17 cellular contexts compared by ENCODE assay signal in the genomic region with DNA sequence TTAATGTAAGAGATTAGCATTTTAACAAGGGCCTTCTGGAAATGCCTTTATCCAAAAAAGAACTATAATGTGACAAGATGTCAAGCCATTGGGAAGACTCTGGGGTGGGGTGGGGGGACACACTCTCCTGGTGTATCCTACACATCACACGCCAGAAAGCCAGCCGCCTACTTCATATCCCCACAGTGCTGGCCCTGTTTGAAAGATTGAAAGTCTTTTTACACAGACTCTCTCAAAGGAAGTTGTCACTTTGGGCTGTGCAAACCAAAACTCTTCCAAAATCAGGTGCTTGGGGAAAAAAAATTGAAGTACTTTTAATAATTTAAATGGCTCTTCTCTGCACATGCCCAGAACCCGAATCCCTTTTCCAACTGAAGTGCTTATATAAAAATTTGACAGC.
"Had no signal": no experiment of that assay in that cellular context is flagged by ENCODE, and none has a peak within 500 bp of the region (broad histone marks: within the 10 kb centered on the region; RNA-seq: fewer than 3 reads in every experiment).

No MANE protein-coding gene starts in this region.

- H3K36me3 Mint-ChIP-seq: brain had no signal

- H3K4me3 ChIP-seq: gastroesophageal sphincter, left ventricle myocardium inferior, pancreas, tibial nerve, vagina had no signal

- DNase-seq: activated CD4-positive, alpha-beta T cell treated with anti-CD3 and anti-CD28 coated beads, Interleukin-2, amount 10 ng/mL, durations not matched to agents 24 days and 14 days; activated gamma-delta T cell; activated T-cell treated with anti-CD3 and anti-CD28 coated beads, Interleukin-2, amount 50 U/mL, for 24 hours; amygdala; effector memory CD8-positive, alpha-beta T cell; kidney; left ventricle myocardium inferior; mesenchymal stem cell; pancreas; retina; stimulated activated CD4-positive, alpha-beta T cell treated with anti-CD3 and anti-CD28 coated beads, Interleukin-4, amount 100 ng/mL, for 4 hours; WERI-Rb-1 had no signal

- ATAC-seq: effector memory CD8-positive, alpha-beta T cell; gastroesophageal sphincter had no signal

- H3K4me1 ChIP-seq: gastroesophageal sphincter, pancreas, tibial nerve, vagina had no signal

- H3K27me3 Mint-ChIP-seq: activated T-cell treated with anti-CD3 and anti-CD28 coated beads, Interleukin-2, amount 50 U/mL, for 24 hours; brain; dendritic cell treated with granulocyte-macrophage colony-stimulating factor and Interleukin-4, amounts not matched to agents 40 ng/mL and 50 ng/mL, for 4 days; effector memory CD8-positive, alpha-beta T cell had no signal

- H3K27ac ChIP-seq: gastroesophageal sphincter, left ventricle myocardium inferior, pancreas, tibial nerve, vagina, WERI-Rb-1 had no signal

- H3K9me3 ChIP-seq: gastroesophageal sphincter, left ventricle myocardium inferior, pancreas, tibial nerve, vagina had no signal

- H3K4me3 Mint-ChIP-seq: activated T-cell treated with anti-CD3 and anti-CD28 coated beads, Interleukin-2, amount 50 U/mL, for 24 hours; brain; dendritic cell treated with granulocyte-macrophage colony-stimulating factor and Interleukin-4, amounts not matched to agents 40 ng/mL and 50 ng/mL, for 4 days; effector memory CD8-positive, alpha-beta T cell had no signal

- H3K9me3 Mint-ChIP-seq: activated CD4-positive, alpha-beta T cell treated with anti-CD3 and anti-CD28 coated beads, Interleukin-2, amount 10 ng/mL, durations not matched to agents 24 days and 14 days; activated T-cell treated with anti-CD3 and anti-CD28 coated beads, Interleukin-2, amount 50 U/mL, for 24 hours; brain; dendritic cell treated with granulocyte-macrophage colony-stimulating factor and Interleukin-4, amounts not matched to agents 40 ng/mL and 50 ng/mL, for 4 days had no signal

- H3K36me3 ChIP-seq: gastroesophageal sphincter, left ventricle myocardium inferior, pancreas, tibial nerve, vagina, WERI-Rb-1 had no signal

- H3K27ac Mint-ChIP-seq: activated CD4-positive, alpha-beta T cell treated with anti-CD3 and anti-CD28 coated beads, Interleukin-2, amount 10 ng/mL, durations not matched to agents 24 days and 14 days; activated T-cell treated with anti-CD3 and anti-CD28 coated beads, Interleukin-2, amount 50 U/mL, for 24 hours; dendritic cell treated with granulocyte-macrophage colony-stimulating factor and Interleukin-4, amounts not matched to agents 40 ng/mL and 50 ng/mL, for 4 days; effector memory CD8-positive, alpha-beta T cell had no signal

- H3K27me3 ChIP-seq: gastroesophageal sphincter, pancreas, tibial nerve, vagina had no signal
